In genomic region chr5:71882826-71883744, GRCh38 we compare ENCODE assay signal across 16 cellular contexts.
DNase-seq lines count a peak whose midpoint lies in the region; ATAC-seq, FAIRE-seq and TF ChIP-seq lines count a peak whose summit lies in the region.
"Had no signal": no experiment of that assay in that cellular context is flagged by ENCODE, and none has a peak within 500 bp of the region (broad histone marks: within the 10 kb centered on the region; RNA-seq: fewer than 3 reads in every experiment).

No MANE protein-coding gene starts in this region.

- no peak overlapping the region for H3K4me3 ChIP-seq in left ventricle myocardium inferior

- no peak overlapping the region for H3K4me3 Mint-ChIP-seq in naive thymus-derived CD8-positive, alpha-beta T cell
- H3K4me3 Mint-ChIP-seq: activated CD8-positive, alpha-beta T cell treated with anti-CD3 and anti-CD28 coated beads, Interleukin-2, amount 10 ng/mL, durations not matched to agents 7 days and 5 days; CD4-positive, CD25-positive, alpha-beta regulatory T cell; neural crest cell; stimulated activated effector memory CD8-positive, alpha-beta T cell treated with anti-CD3 and anti-CD28 coated beads, Interleukin-12 subunit alpha, Interleukin-12 subunit beta, amount 100 ng/mL, for 72 hours had no signal

- no peak for ATAC-seq in HG03354 (IDR thresholded peaks at IDR 0.05; ENCODE audit: poor library complexity, severe bottlenecking, unreplicated experiment)
- ATAC-seq in naive thymus-derived CD8-positive, alpha-beta T cell, result no peak
- ATAC-seq: activated CD8-positive, alpha-beta T cell treated with anti-CD3 and anti-CD28 coated beads, Interleukin-2, amount 10 ng/mL, durations not matched to agents 7 days and 5 days; left colon; stimulated activated effector memory CD8-positive, alpha-beta T cell treated with anti-CD3 and anti-CD28 coated beads, Interleukin-12 subunit alpha, Interleukin-12 subunit beta, amount 100 ng/mL, for 72 hours had no signal

- DNase-seq in AG08395 (ENCODE audit: low spot score), result peak; percentile 33
- peak; percentile 19 for DNase-seq in H54 (ENCODE audit: insufficient read length, low spot score)
- peak; percentile 15 for DNase-seq in amniotic epithelial cell (ENCODE audit: low read depth)
- peak; percentile 32 for DNase-seq in left ventricle myocardium inferior
- DNase-seq in NCI-H1694 treated with DMSO at 0.1 percent for 48 hours (lab: John Stamatoyannopoulos, UW), result no peak
- DNase-seq in naive thymus-derived CD8-positive, alpha-beta T cell, result no peak
- DNase-seq in effector CD8-positive, alpha-beta T cell (lab: John Stamatoyannopoulos, UW), result no peak
- DNase-seq: activated CD8-positive, alpha-beta T cell treated with anti-CD3 and anti-CD28 coated beads, Interleukin-2, amount 10 ng/mL, durations not matched to agents 7 days and 5 days; activated naive CD4-positive, alpha-beta T cell treated with Interleukin-2 at 50 U/mL for 16 hours; CD4-positive, CD25-positive, alpha-beta regulatory T cell; foreskin melanocyte; left colon; T-helper 9 cell had no signal

- H3K27ac ChIP-seq in left ventricle myocardium inferior (replicated peaks), result peak overlapping the region; percentile 53

- H3K9me3 Mint-ChIP-seq in naive thymus-derived CD8-positive, alpha-beta T cell, result peaks cover 0 to 2% (median 0%) of the 10 kb centered on the region in 9 donors
- H3K9me3 Mint-ChIP-seq: stimulated activated effector memory CD8-positive, alpha-beta T cell treated with anti-CD3 and anti-CD28 coated beads, Interleukin-12 subunit alpha, Interleukin-12 subunit beta, amount 100 ng/mL, for 72 hours had no signal

- intact Hi-C loops in left ventricle myocardium inferior (cut with micrococcal nuclease), result no loop called here

- TF ChIP-seq CTCF in left ventricle myocardium inferior (IDR thresholded peaks at IDR 0.05; ENCODE audit: borderline replicate concordance), result no peak

- H3K9me3 ChIP-seq in left ventricle myocardium inferior (replicated peaks), result no peaks in the 10 kb centered on the region

- H3K27me3 Mint-ChIP-seq in naive thymus-derived CD8-positive, alpha-beta T cell, result peaks cover 0 to 16% (median 4%) of the 10 kb centered on the region in 5 donors

- no peak for FAIRE-seq in H54 (lab: Jason Lieb, UNC)

- TF ChIP-seq POLR2A in H54 (IDR thresholded peaks at IDR 0.05; ENCODE audit: low read depth, low read length), result no peak

- H3K27ac Mint-ChIP-seq in naive thymus-derived CD8-positive, alpha-beta T cell, result peak overlapping the region in 1 of 10 donors; percentile 38
- H3K27ac Mint-ChIP-seq: activated CD8-positive, alpha-beta T cell treated with anti-CD3 and anti-CD28 coated beads, Interleukin-2, amount 10 ng/mL, durations not matched to agents 7 days and 5 days; CD4-positive, CD25-positive, alpha-beta regulatory T cell; stimulated activated effector memory CD8-positive, alpha-beta T cell treated with anti-CD3 and anti-CD28 coated beads, Interleukin-12 subunit alpha, Interleukin-12 subunit beta, amount 100 ng/mL, for 72 hours had no signal

- H3K4me1 Mint-ChIP-seq in naive thymus-derived CD8-positive, alpha-beta T cell, result peaks cover 0 to 2% (median 0%) of the 10 kb centered on the region in 4 donors
- H3K4me1 Mint-ChIP-seq: neural crest cell; stimulated activated effector memory CD8-positive, alpha-beta T cell treated with anti-CD3 and anti-CD28 coated beads, Interleukin-12 subunit alpha, Interleukin-12 subunit beta, amount 100 ng/mL, for 72 hours had no signal

- H3K27me3 ChIP-seq in left ventricle myocardium inferior (ENCODE audit: low read depth), result no peaks in the 10 kb centered on the region

- POLR2A ChIA-PET in naive thymus-derived CD8-positive, alpha-beta T cell (lab: Charles Lee), result no interaction called here

- H3K36me3 Mint-ChIP-seq in naive thymus-derived CD8-positive, alpha-beta T cell, result no peaks in the 10 kb centered on the region
- H3K36me3 Mint-ChIP-seq: stimulated activated effector memory CD8-positive, alpha-beta T cell treated with anti-CD3 and anti-CD28 coated beads, Interleukin-12 subunit alpha, Interleukin-12 subunit beta, amount 100 ng/mL, for 72 hours had no signal

- no peaks in the 10 kb centered on the region for H3K36me3 ChIP-seq in left ventricle myocardium inferior

- H3K4me1 ChIP-seq in left ventricle myocardium inferior, result peaks cover 23% of the 10 kb centered on the region

Comparison
In these comparisons a context has a peak if more than half of its experiments do, and no peak if none do; other contexts are left out.
1. DNase-seq: peak in AG08395 (single experiment), H54 (single experiment), amniotic epithelial cell (single experiment) and left ventricle myocardium inferior (single experiment); none in NCI-H1694 treated with DMSO at 0.1 percent for 48 hours (single experiment), naive thymus-derived CD8-positive, alpha-beta T cell (0 of 10) and effector CD8-positive, alpha-beta T cell (single experiment).